8 cellular contexts compared by ENCODE assay signal in genomic region chr17:10156579-10157488, GRCh38. TPM values are rescaled to one million over a fixed set of nuclear protein-coding genes. Genes with fewer than 3 reads are reported as not detected.
DNase-seq lines count a peak whose midpoint lies in the region; ATAC-seq, FAIRE-seq and TF ChIP-seq lines count a peak whose summit lies in the region.
"Had no signal": no experiment of that assay in that cellular context is flagged by ENCODE, and none has a peak within 500 bp of the region (broad histone marks: within the 10 kb centered on the region; RNA-seq: fewer than 3 reads in every experiment).

No MANE protein-coding gene starts in this region.

- no peaks in the 10 kb centered on the region for H3K4me1 ChIP-seq in adrenal gland (replicated peaks in 1 of 2)

- no peaks in the 10 kb centered on the region for H3K9me3 Mint-ChIP-seq in nephron

- no peak overlapping the region for H3K4me3 ChIP-seq in adrenal gland

- no peak overlapping the region for H3K4me3 Mint-ChIP-seq in nephron

- intact Hi-C loops in adrenal gland (cut with DNase I), result no loop called here

- TF ChIP-seq CTCF in adrenal gland (IDR thresholded peaks at IDR 0.05) (no peak), nephron (IDR thresholded peaks at IDR 0.05; ENCODE audit: unreplicated experiment in 3 of 3) (no peak)

- H3K9me3 ChIP-seq in adrenal gland (replicated peaks in 1 of 3), result no peaks in the 10 kb centered on the region

- ATAC-seq in GM19324 (IDR thresholded peaks at IDR 0.05; ENCODE audit: low FRiP score, unreplicated experiment) (peak; percentile 53), HG03095 (IDR thresholded peaks at IDR 0.05; ENCODE audit: unreplicated experiment) (peak; percentile 62)
- ATAC-seq: Panc1 had no signal

- peaks cover 20% of the 10 kb centered on the region for H3K27me3 Mint-ChIP-seq in nephron (ENCODE audit: low read depth)

- 42 to 68% (median 57%) methylated on average over 13 to 14 of the region's 14 CpGs for WGBS in adrenal gland, 4 donors

- peaks cover 34% of the 10 kb centered on the region for H3K4me1 Mint-ChIP-seq in nephron

- no peaks in the 10 kb centered on the region for H3K36me3 Mint-ChIP-seq in nephron (ENCODE audit: low read depth)

- peak overlapping the region in 4 of 5 donors; percentile 19 to 80 (median 58) for H3K27ac ChIP-seq in adrenal gland

- no peak for TF ChIP-seq POLR2A in adrenal gland (IDR thresholded peaks at IDR 0.05)

- no peaks in the 10 kb centered on the region for H3K27me3 ChIP-seq in adrenal gland

- H3K36me3 ChIP-seq in adrenal gland (replicated peaks in 1 of 2), result no peaks in the 10 kb centered on the region

- peak overlapping the region; percentile 10 to 29 (median 12) for H3K27ac Mint-ChIP-seq in nephron

- DNase-seq in adrenal gland (peak; percentile 41 to 75 (median 56)), NCI-H2029 (lab: John Stamatoyannopoulos, UW) (no peak), RCC 7860 (ENCODE audit: low spot score) (no peak)
- DNase-seq in activated CD4-positive, alpha-beta T cell treated with anti-CD3 and anti-CD28 coated beads for 1 hour, result no peak

- FAIRE-seq in RCC 7860 (lab: Jason Lieb, UNC), result no peak

RNA-seq across cellular contexts. Expression of gene GAS7, which starts 41.6 kb away (rescaled TPM):
- 10 to 100 TPM; 20.0 to 54.9 (median 30.5) TPM for total RNA-seq in adrenal gland
- polyA plus RNA-seq in adrenal gland, result 10 to 100 TPM in 1 of 3 donors, 1 to 10 TPM in 2; 3.6 to 12.0 (median 7.3) TPM

Comparison
In these comparisons a context has a peak if more than half of its experiments do, and no peak if none do; other contexts are left out.
1. DNase-seq: peak in adrenal gland (7 of 7); none in NCI-H2029 (single experiment), RCC 7860 (single experiment) and activated CD4-positive, alpha-beta T cell treated with anti-CD3 and anti-CD28 coated beads for 1 hour (single experiment).